In the genomic region with DNA sequence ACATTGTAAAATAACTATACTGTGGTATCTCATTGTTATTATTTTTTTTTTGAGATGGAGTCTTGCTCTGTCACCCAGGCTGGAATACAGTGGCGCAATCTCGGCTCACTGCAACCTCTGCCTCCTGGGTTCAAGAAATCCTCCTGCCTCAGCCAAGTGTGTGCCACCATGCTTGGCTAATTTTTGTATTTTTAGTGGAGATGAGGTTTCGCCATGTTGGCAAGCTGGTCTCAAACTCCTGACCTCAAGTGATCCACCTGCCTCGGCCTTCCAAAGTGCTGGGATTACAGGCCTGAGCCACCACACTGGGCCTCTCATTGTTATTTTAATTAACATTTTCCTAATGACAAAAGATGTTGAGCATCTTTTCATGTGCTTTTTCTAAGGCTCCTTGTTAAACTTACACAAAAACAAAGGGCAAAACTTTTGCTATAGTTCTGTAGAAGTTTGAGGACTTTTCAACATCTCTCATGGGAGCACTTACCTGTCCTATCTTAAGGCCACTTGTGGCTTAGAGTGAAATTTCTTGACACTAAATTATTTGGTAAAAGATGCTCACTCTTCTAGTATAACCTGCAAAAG, we compare ENCODE assay signal across 10 cellular contexts. TPM values are rescaled to one million over a fixed set of nuclear protein-coding genes. Genes with fewer than 3 reads are reported as not detected.
DNase-seq lines count a peak whose midpoint lies in the region; FAIRE-seq and TF ChIP-seq lines count a peak whose summit lies in the region.
"Not testable (repeated sequence)": the region's sequence is repeated elsewhere in the genome, so short reads cannot be mapped to it uniquely, and the experiment has no call there.
"Had no signal": no experiment of that assay in that cellular context is flagged by ENCODE, and none has a peak within 500 bp of the region (broad histone marks: within the 10 kb centered on the region; RNA-seq: fewer than 3 reads in every experiment).

No MANE protein-coding gene starts in this region.

- H3K23me2 ChIP-seq in H1 (ENCODE audit: low read depth, low read length): not testable (repeated sequence)

- H3K56ac ChIP-seq in H1 (replicated peaks; ENCODE audit: insufficient read length, low read depth, low read length): not testable (repeated sequence)

- H4K91ac ChIP-seq in H1 (replicated peaks; ENCODE audit: insufficient read length, low read length): not testable (repeated sequence)

- CTCF ChIA-PET in H1 (lab: Charles Lee; ENCODE audit: partially characterized antibody): not testable (repeated sequence)

- H4K5ac ChIP-seq in H1 (ENCODE audit: insufficient read length, low read depth, low read length): not testable (repeated sequence)

- not testable (repeated sequence) for H3K14ac ChIP-seq in H1 (ENCODE audit: insufficient read length)

- not testable (repeated sequence) for H3K23ac ChIP-seq in H1 (ENCODE audit: insufficient read length)

- H3K27me3 Mint-ChIP-seq in neural progenitor cell (ENCODE audit: insufficient read depth, low read depth): not testable (repeated sequence)

- TF ChIP-seq POLR2A in H1 (IDR thresholded peaks at IDR 0.05; ENCODE audit: control extremely low read depth in 1 of 2, low read depth in 2 of 2, low read length in 2 of 2): 0 out of 3 replicates have a peak, but pooled peaks of 1 of the 2 experiments have one; percentile 26

- not testable (repeated sequence) for H3F3A ChIP-seq in neural progenitor cell (ENCODE audit: low read depth)

- POLR2A ChIA-PET in H1 (lab: Charles Lee; ENCODE audit: partially characterized antibody): interaction anchor here (1.0 kb wide), 1 partner anchor 84 kb away, joined by 3 read pairs; no protein-coding TSS in a partner anchor

- H3K4me2 ChIP-seq in H1 (ENCODE audit: insufficient read depth in 1 of 2, low read depth in 2 of 2, low read length in 2 of 2): peak overlapping the region in 1 of 2 experiments; percentile 10; a peak in 2 of 4 replicates
- not testable (repeated sequence) for H3K4me2 ChIP-seq in neural progenitor cell

- not testable (repeated sequence) for TF ChIP-seq EP300 in H1 (IDR thresholded peaks at IDR 0.05; ENCODE audit: borderline replicate concordance in 1 of 2, low read depth in 2 of 2, low read length in 2 of 2)

- H4K20me1 ChIP-seq in H1 (replicated peaks in 1 of 2; ENCODE audit: control insufficient read depth in 1 of 2, insufficient read depth in 2 of 2, low read length in 2 of 2); neural progenitor cell (ENCODE audit: low read depth): not testable (repeated sequence)

- H2BK120ac ChIP-seq in H1 (replicated peaks; ENCODE audit: low read depth, low read length): not testable (repeated sequence)

- not testable (repeated sequence) for H2BK12ac ChIP-seq in H1 (ENCODE audit: low read depth, low read length)

- WGBS in H1 (ENCODE audit: extremely low coverage in 1 of 2, insufficient coverage in 1 of 2, insufficient read length in 1 of 2, insufficient replicate concordance in 2 of 2, low coverage in 1 of 2, low lambda C conversion rate in 2 of 2, missing lambda C conversion rate in 1 of 2), 2 experiments: 53% methylated on average over 4 of the region's 4 CpGs; no CpG with 5 or more reads in 1 of the 2 experiments
- WGBS in iPS DF 6.9 (ENCODE audit: insufficient coverage, insufficient read length): no CpG with 5 or more reads among the region's 4 CpGs

- not testable (repeated sequence) for TF ChIP-seq RAD21 in H1 (IDR thresholded peaks at IDR 0.05 in 1 of 2, conservative IDR thresholded peaks at IDR 0.05 in 1 of 2; ENCODE audit: low read depth in 2 of 2, low read length in 2 of 2)

- H4K8ac ChIP-seq in H1 (ENCODE audit: extremely low read depth, insufficient read depth, low read length): not testable (repeated sequence)

- not testable (repeated sequence) for H2AK5ac ChIP-seq in H1 (ENCODE audit: low read depth, low read length)

- H3K79me1 ChIP-seq in H1 (ENCODE audit: low read depth, low read length): not testable (repeated sequence)

- H3K36me3 Mint-ChIP-seq in neural progenitor cell: not testable (repeated sequence)

- H3K36me3 ChIP-seq in H7 (replicated peaks; ENCODE audit: control insufficient read depth, insufficient read depth, low read length); HUES48 (ENCODE audit: control insufficient read depth, insufficient read depth, low read length); NT2/D1 (ENCODE audit: insufficient read depth, insufficient read length, low read length); H1 (ENCODE audit: control insufficient read depth in 2 of 4, insufficient read depth in 4 of 4, low read length in 3 of 4); iPS DF 6.9 (ENCODE audit: control insufficient read depth, insufficient read depth, low read length); neural progenitor cell: not testable (repeated sequence)

- not testable (repeated sequence) for H3K9me3 ChIP-seq in HUES48 (ENCODE audit: control insufficient read depth, insufficient read depth, low read length); NT2/D1 (ENCODE audit: insufficient read depth, low read length); H1 (ENCODE audit: insufficient read depth in 2 of 2, low read depth in 1 of 2, low read length in 1 of 2); iPS DF 6.9 (ENCODE audit: control insufficient read depth, insufficient read depth, low read length); neural progenitor cell (ENCODE audit: low read depth)

- not testable (repeated sequence) for H3K18ac ChIP-seq in H1 (ENCODE audit: extremely low read depth, low read length)

- peak; percentile 87 for FAIRE-seq in H1 (lab: Jason Lieb, UNC)

- H2BK5ac ChIP-seq in H1 (ENCODE audit: low read depth, low read length): not testable (repeated sequence)

- DNase-seq in ELF-1 (ENCODE audit: low read depth, low spot score) (peak; percentile 27), H7 (peak; percentile 44), NT2/D1 (ENCODE audit: low read depth, low spot score) (peak; percentile 11), H1 (ENCODE audit: low read depth in 1 of 2, low spot score in 2 of 2) (peak in 1 of 2 experiments; percentile 46), iPS DF 19.7 (ENCODE audit: low read depth, low spot score) (peak; percentile 65), iPS DF 6.9 (ENCODE audit: low read depth, low spot score) (peak; percentile 27), neural progenitor cell (ENCODE audit: low spot score) (peak; percentile 38)

- not testable (repeated sequence) for H3K79me2 ChIP-seq in H1 (ENCODE audit: control insufficient read depth in 1 of 2, insufficient read depth in 2 of 2, low read length in 2 of 2); neural progenitor cell (ENCODE audit: low read depth)

- not testable (repeated sequence) for H2AFZ ChIP-seq in H1 (ENCODE audit: low read length); neural progenitor cell (replicated peaks)

- not testable (repeated sequence) for H3K27ac Mint-ChIP-seq in neural progenitor cell

- not testable (repeated sequence) for H2BK15ac ChIP-seq in H1 (ENCODE audit: low read length)

- not testable (repeated sequence) for H2BK20ac ChIP-seq in H1 (ENCODE audit: low read length)

- not testable (repeated sequence) for H3K9ac ChIP-seq in HUES48 (ENCODE audit: low read depth, low read length); NT2/D1 (ENCODE audit: insufficient read length, low read depth); H1 (replicated peaks in 1 of 4; ENCODE audit: extremely low read depth in 1 of 4, low read depth in 3 of 4, low read length in 3 of 4); neural progenitor cell

- H3K4me3 ChIP-seq in H7 (ENCODE audit: insufficient read depth, low read depth, low read length); NT2/D1 (ENCODE audit: insufficient read length, low read depth); H1 (ENCODE audit: extremely low read depth in 1 of 4, insufficient read depth in 2 of 4, low read depth in 3 of 4, low read length in 4 of 4); iPS DF 6.9 (ENCODE audit: low read length); neural progenitor cell: not testable (repeated sequence)
- H3K4me3 ChIP-seq in HUES48 (ENCODE audit: low read depth, low read length): peak overlapping the region; percentile 6; the same call in 1 of the 2 replicates

- H3K9me3 Mint-ChIP-seq in neural progenitor cell: not testable (repeated sequence)

- not testable (repeated sequence) for H3K4ac ChIP-seq in H1 (replicated peaks; ENCODE audit: insufficient read length, low read depth, low read length)

- peaks cover 20% of the 10 kb centered on the region for H3K4me1 ChIP-seq in HUES48 (ENCODE audit: control insufficient read depth, insufficient read depth, low read length)
- not testable (repeated sequence) for H3K4me1 ChIP-seq in NT2/D1 (ENCODE audit: insufficient read depth, insufficient read length); H1 (replicated peaks in 1 of 4; ENCODE audit: control insufficient read depth in 3 of 4, insufficient read depth in 4 of 4, low read length in 3 of 4); iPS DF 6.9 (ENCODE audit: control insufficient read depth, insufficient read depth, low read length); neural progenitor cell

- TF ChIP-seq CTCF in H1 (IDR thresholded peaks at IDR 0.05; ENCODE audit: control extremely low read depth in 1 of 3, insufficient read depth in 1 of 3, low read depth in 1 of 3, low read length in 3 of 3); neural progenitor cell (IDR thresholded peaks at IDR 0.05): not testable (repeated sequence)

- H3K27me3 ChIP-seq in H7 (ENCODE audit: control insufficient read depth, insufficient read depth, low read length); HUES48 (ENCODE audit: control insufficient read depth, insufficient read depth, low read length); NT2/D1 (ENCODE audit: insufficient read depth, insufficient read length); H1 (replicated peaks in 1 of 4; ENCODE audit: control insufficient read depth in 3 of 4, extremely low read depth in 1 of 4, insufficient read depth in 3 of 4, low read length in 3 of 4); iPS DF 6.9 (ENCODE audit: control insufficient read depth, insufficient read depth, low read length); neural progenitor cell: not testable (repeated sequence)

- not testable (repeated sequence) for H3K4me1 Mint-ChIP-seq in neural progenitor cell

- H3K4me3 Mint-ChIP-seq in neural progenitor cell: not testable (repeated sequence)

- peak overlapping the region; percentile 72 for H3K27ac ChIP-seq in HUES48 (ENCODE audit: low read depth, low read length)
- not testable (repeated sequence) for H3K27ac ChIP-seq in H1 (ENCODE audit: low read depth, low read length); iPS DF 6.9 (ENCODE audit: low read length); neural progenitor cell

RNA-seq across cellular contexts. Expression of gene DLGAP1, which starts 39.7 kb away (rescaled TPM):
- 10.1 and 21.7 TPM in 2 replicates for total RNA-seq in H7 (2014; rRNA removed; shearing (Covaris generic))
- 15.1 and 16.9 TPM in 2 replicates for total RNA-seq in H1 (2021; fragmentation: NEBNext Ultra II Directional; extraction: Animal tissue kit (Norgen Biotek cat#: 25700))
- 11.8 and 14.6 TPM in 2 replicates for polyA plus RNA-seq in H1 (2011; rRNA removed)
- 11.4 TPM for polyA plus RNA-seq in H1 (2011; cell fraction: cytosol; rRNA removed)
- 28.3 TPM for polyA plus RNA-seq in H1 (2011; cell fraction: nucleus; rRNA removed)
- polyA plus RNA-seq in H1 (2012, experiment 1 of 2): 9.1 to 16.5 TPM (median 10.3 TPM) in 4 replicates
- 3.1 TPM for polyA plus RNA-seq in H1 (2012, experiment 2 of 2)
- 7.8 TPM for polyA plus RNA-seq in H1 (2013, experiment 1 of 2)
- 4.9 TPM for polyA plus RNA-seq in H1 (2013, experiment 2 of 2)
- polyA minus RNA-seq in H1 (2011; rRNA and poly(A)+ RNA removed): 94.4 and 101 TPM in 2 replicates
- polyA minus RNA-seq in H1 (2011; cell fraction: cytosol; rRNA and poly(A)+ RNA removed): 21.6 TPM
- 262 TPM for polyA minus RNA-seq in H1 (2011; cell fraction: nucleus; rRNA and poly(A)+ RNA removed)
- 16.9 and 18.5 TPM in 2 replicates for total RNA-seq in neural progenitor cell (ENCODE audit: low replicate concordance)
- total RNA-seq: A172; CD8-positive, alpha-beta T cell had no signal
